1 cellular context compared by ENCODE assay signal in the genomic region with DNA sequence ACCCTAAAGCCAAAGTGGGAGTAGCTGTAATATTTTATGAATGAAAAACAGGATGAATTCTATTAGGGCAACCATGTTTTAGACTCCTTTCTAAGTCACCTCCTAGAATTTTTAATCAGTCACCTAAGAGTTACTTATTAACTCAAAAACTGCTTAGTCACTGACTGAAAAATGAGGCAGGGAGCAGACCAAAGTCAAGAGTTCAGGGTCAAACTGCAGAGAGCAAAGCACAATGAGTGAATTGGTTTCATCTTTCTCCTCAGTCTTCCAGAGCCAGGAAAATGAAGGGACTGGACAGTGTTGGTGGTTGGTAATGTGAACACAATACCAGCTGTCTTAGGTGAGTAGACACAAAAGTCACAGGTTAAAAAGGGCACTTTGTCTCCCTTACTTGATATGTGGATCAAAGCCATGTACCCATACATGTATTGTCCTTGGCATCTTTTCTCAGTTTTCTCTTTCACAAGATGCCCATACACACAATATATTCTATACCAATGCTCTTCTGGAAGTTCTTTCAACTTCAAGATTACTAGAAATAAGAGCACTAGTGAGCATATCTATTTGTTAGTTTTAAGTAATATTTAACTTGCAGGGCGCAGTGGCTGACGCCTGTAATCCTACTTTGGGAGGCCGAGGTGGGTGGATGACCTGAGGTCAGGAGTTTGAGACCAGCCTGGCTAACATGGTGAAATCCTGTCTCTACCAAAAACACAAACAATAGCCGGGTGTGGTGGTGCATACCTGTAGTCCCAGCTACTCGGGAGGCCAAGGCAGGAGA.
TF ChIP-seq lines count a peak whose summit lies in the region.

No MANE protein-coding gene starts in this region.

TF ChIP-seq in HepG2, 621 proteins besides CTCF, POLR2A, EP300 and RAD21 (continued from another document and continues in another):
- TF ChIP-seq, protein P1, sequence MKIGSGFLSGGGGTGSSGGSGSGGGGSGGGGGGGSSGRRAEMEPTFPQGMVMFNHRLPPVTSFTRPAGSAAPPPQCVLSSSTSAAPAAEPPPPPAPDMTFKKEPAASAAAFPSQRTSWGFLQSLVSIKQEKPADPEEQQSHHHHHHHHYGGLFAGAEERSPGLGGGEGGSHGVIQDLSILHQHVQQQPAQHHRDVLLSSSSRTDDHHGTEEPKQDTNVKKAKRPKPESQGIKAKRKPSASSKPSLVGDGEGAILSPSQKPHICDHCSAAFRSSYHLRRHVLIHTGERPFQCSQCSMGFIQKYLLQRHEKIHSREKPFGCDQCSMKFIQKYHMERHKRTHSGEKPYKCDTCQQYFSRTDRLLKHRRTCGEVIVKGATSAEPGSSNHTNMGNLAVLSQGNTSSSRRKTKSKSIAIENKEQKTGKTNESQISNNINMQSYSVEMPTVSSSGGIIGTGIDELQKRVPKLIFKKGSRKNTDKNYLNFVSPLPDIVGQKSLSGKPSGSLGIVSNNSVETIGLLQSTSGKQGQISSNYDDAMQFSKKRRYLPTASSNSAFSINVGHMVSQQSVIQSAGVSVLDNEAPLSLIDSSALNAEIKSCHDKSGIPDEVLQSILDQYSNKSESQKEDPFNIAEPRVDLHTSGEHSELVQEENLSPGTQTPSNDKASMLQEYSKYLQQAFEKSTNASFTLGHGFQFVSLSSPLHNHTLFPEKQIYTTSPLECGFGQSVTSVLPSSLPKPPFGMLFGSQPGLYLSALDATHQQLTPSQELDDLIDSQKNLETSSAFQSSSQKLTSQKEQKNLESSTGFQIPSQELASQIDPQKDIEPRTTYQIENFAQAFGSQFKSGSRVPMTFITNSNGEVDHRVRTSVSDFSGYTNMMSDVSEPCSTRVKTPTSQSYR (CRISPR knock-in tag; IDR thresholded peaks at IDR 0.05; ENCODE audit: borderline replicate concordance): peak; percentile 49; the same call in 1 of the 2 replicates
- TF ChIP-seq ZNF577 (CRISPR knock-in tag; IDR thresholded peaks at IDR 0.05; ENCODE audit: borderline replicate concordance, low read depth) (no peak), ZNF629 (CRISPR knock-in tag; conservative IDR thresholded peaks at IDR 0.05) (peak; percentile 89), DNMT1 (CRISPR knock-in tag; IDR thresholded peaks at IDR 0.05) (no peak), KAT8 (CRISPR knock-in tag; IDR thresholded peaks at IDR 0.05) (0 out of 2 replicates have a peak, but pooled peaks have one; percentile 58), POLR2G (IDR thresholded peaks at IDR 0.05; ENCODE audit: low read depth, low read length) (no peak), SAFB2 (CRISPR knock-in tag; IDR thresholded peaks at IDR 0.05; ENCODE audit: borderline replicate concordance, low read depth) (no peak), ZNF737 (CRISPR knock-in tag; IDR thresholded peaks at IDR 0.05; ENCODE audit: borderline replicate concordance) (no peak), CREB1 (IDR thresholded peaks at IDR 0.05) (0 out of 2 replicates have a peak, but pooled peaks have one; percentile 6), CREB1 (CRISPR knock-in tag; IDR thresholded peaks at IDR 0.05) (peak; percentile 73), TP53 (CRISPR knock-in tag; conservative IDR thresholded peaks at IDR 0.05) (no peak), ZFP82 (CRISPR knock-in tag; IDR thresholded peaks at IDR 0.05; ENCODE audit: borderline replicate concordance) (no peak), HDAC6 (IDR thresholded peaks at IDR 0.05; ENCODE audit: low read depth, low read length) (no peak), TAF15 (IDR thresholded peaks at IDR 0.05; ENCODE audit: low read depth, low read length, poor library complexity, severe bottlenecking) (no peak), TEAD3 (CRISPR knock-in tag; optimal IDR thresholded peaks at IDR 0.05; ENCODE audit: borderline replicate concordance) (peak; percentile 86), ZNF747 (CRISPR knock-in tag; IDR thresholded peaks at IDR 0.05; ENCODE audit: borderline replicate concordance) (no peak), ZNF10 (CRISPR knock-in tag; IDR thresholded peaks at IDR 0.05; ENCODE audit: borderline replicate concordance, low read depth) (no peak), ZNF253 (CRISPR knock-in tag; IDR thresholded peaks at IDR 0.05; ENCODE audit: borderline replicate concordance) (no peak), RFX3 (CRISPR knock-in tag; IDR thresholded peaks at IDR 0.05) (no peak), KAT7 (CRISPR knock-in tag; IDR thresholded peaks at IDR 0.05; ENCODE audit: borderline replicate concordance) (no peak), ZNF703 (CRISPR knock-in tag; IDR thresholded peaks at IDR 0.05; ENCODE audit: borderline replicate concordance) (no peak), ISL2 (CRISPR knock-in tag; IDR thresholded peaks at IDR 0.05) (peak; percentile 87; the same call in 1 of the 2 replicates), MATR3 (CRISPR knock-in tag; IDR thresholded peaks at IDR 0.05) (no peak), ZNF20 (CRISPR knock-in tag; IDR thresholded peaks at IDR 0.05) (no peak)
- TF ChIP-seq, protein P2, sequence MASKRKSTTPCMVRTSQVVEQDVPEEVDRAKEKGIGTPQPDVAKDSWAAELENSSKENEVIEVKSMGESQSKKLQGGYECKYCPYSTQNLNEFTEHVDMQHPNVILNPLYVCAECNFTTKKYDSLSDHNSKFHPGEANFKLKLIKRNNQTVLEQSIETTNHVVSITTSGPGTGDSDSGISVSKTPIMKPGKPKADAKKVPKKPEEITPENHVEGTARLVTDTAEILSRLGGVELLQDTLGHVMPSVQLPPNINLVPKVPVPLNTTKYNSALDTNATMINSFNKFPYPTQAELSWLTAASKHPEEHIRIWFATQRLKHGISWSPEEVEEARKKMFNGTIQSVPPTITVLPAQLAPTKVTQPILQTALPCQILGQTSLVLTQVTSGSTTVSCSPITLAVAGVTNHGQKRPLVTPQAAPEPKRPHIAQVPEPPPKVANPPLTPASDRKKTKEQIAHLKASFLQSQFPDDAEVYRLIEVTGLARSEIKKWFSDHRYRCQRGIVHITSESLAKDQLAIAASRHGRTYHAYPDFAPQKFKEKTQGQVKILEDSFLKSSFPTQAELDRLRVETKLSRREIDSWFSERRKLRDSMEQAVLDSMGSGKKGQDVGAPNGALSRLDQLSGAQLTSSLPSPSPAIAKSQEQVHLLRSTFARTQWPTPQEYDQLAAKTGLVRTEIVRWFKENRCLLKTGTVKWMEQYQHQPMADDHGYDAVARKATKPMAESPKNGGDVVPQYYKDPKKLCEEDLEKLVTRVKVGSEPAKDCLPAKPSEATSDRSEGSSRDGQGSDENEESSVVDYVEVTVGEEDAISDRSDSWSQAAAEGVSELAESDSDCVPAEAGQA (IDR thresholded peaks at IDR 0.05; ENCODE audit: low read depth): no peak
- TF ChIP-seq, protein P2 (CRISPR knock-in tag; IDR thresholded peaks at IDR 0.05; ENCODE audit: borderline replicate concordance): no peak; the same call in 1 of the 2 replicates
- TF ChIP-seq, protein P3, sequence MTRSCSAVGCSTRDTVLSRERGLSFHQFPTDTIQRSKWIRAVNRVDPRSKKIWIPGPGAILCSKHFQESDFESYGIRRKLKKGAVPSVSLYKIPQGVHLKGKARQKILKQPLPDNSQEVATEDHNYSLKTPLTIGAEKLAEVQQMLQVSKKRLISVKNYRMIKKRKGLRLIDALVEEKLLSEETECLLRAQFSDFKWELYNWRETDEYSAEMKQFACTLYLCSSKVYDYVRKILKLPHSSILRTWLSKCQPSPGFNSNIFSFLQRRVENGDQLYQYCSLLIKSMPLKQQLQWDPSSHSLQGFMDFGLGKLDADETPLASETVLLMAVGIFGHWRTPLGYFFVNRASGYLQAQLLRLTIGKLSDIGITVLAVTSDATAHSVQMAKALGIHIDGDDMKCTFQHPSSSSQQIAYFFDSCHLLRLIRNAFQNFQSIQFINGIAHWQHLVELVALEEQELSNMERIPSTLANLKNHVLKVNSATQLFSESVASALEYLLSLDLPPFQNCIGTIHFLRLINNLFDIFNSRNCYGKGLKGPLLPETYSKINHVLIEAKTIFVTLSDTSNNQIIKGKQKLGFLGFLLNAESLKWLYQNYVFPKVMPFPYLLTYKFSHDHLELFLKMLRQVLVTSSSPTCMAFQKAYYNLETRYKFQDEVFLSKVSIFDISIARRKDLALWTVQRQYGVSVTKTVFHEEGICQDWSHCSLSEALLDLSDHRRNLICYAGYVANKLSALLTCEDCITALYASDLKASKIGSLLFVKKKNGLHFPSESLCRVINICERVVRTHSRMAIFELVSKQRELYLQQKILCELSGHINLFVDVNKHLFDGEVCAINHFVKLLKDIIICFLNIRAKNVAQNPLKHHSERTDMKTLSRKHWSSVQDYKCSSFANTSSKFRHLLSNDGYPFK (CRISPR knock-in tag; IDR thresholded peaks at IDR 0.05; ENCODE audit: borderline replicate concordance): no peak
- TF ChIP-seq, protein P4, sequence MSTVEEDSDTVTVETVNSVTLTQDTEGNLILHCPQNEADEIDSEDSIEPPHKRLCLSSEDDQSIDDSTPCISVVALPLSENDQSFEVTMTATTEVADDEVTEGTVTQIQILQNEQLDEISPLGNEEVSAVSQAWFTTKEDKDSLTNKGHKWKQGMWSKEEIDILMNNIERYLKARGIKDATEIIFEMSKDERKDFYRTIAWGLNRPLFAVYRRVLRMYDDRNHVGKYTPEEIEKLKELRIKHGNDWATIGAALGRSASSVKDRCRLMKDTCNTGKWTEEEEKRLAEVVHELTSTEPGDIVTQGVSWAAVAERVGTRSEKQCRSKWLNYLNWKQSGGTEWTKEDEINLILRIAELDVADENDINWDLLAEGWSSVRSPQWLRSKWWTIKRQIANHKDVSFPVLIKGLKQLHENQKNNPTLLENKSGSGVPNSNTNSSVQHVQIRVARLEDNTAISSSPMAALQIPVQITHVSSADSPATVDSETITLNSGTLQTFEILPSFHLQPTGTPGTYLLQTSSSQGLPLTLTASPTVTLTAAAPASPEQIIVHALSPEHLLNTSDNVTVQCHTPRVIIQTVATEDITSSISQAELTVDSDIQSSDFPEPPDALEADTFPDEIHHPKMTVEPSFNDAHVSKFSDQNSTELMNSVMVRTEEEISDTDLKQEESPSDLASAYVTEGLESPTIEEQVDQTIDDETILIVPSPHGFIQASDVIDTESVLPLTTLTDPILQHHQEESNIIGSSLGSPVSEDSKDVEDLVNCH (CRISPR knock-in tag; IDR thresholded peaks at IDR 0.05): no peak
- TF ChIP-seq, protein P5, sequence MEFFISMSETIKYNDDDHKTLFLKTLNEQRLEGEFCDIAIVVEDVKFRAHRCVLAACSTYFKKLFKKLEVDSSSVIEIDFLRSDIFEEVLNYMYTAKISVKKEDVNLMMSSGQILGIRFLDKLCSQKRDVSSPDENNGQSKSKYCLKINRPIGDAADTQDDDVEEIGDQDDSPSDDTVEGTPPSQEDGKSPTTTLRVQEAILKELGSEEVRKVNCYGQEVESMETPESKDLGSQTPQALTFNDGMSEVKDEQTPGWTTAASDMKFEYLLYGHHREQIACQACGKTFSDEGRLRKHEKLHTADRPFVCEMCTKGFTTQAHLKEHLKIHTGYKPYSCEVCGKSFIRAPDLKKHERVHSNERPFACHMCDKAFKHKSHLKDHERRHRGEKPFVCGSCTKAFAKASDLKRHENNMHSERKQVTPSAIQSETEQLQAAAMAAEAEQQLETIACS (CRISPR knock-in tag; IDR thresholded peaks at IDR 0.05): no peak
- TF ChIP-seq, protein P6, sequence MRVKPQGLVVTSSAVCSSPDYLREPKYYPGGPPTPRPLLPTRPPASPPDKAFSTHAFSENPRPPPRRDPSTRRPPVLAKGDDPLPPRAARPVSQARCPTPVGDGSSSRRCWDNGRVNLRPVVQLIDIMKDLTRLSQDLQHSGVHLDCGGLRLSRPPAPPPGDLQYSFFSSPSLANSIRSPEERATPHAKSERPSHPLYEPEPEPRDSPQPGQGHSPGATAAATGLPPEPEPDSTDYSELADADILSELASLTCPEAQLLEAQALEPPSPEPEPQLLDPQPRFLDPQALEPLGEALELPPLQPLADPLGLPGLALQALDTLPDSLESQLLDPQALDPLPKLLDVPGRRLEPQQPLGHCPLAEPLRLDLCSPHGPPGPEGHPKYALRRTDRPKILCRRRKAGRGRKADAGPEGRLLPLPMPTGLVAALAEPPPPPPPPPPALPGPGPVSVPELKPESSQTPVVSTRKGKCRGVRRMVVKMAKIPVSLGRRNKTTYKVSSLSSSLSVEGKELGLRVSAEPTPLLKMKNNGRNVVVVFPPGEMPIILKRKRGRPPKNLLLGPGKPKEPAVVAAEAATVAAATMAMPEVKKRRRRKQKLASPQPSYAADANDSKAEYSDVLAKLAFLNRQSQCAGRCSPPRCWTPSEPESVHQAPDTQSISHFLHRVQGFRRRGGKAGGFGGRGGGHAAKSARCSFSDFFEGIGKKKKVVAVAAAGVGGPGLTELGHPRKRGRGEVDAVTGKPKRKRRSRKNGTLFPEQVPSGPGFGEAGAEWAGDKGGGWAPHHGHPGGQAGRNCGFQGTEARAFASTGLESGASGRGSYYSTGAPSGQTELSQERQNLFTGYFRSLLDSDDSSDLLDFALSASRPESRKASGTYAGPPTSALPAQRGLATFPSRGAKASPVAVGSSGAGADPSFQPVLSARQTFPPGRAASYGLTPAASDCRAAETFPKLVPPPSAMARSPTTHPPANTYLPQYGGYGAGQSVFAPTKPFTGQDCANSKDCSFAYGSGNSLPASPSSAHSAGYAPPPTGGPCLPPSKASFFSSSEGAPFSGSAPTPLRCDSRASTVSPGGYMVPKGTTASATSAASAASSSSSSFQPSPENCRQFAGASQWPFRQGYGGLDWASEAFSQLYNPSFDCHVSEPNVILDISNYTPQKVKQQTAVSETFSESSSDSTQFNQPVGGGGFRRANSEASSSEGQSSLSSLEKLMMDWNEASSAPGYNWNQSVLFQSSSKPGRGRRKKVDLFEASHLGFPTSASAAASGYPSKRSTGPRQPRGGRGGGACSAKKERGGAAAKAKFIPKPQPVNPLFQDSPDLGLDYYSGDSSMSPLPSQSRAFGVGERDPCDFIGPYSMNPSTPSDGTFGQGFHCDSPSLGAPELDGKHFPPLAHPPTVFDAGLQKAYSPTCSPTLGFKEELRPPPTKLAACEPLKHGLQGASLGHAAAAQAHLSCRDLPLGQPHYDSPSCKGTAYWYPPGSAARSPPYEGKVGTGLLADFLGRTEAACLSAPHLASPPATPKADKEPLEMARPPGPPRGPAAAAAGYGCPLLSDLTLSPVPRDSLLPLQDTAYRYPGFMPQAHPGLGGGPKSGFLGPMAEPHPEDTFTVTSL (CRISPR knock-in tag; IDR thresholded peaks at IDR 0.05; ENCODE audit: borderline replicate concordance): peak; percentile 86
- TF ChIP-seq, protein P7, sequence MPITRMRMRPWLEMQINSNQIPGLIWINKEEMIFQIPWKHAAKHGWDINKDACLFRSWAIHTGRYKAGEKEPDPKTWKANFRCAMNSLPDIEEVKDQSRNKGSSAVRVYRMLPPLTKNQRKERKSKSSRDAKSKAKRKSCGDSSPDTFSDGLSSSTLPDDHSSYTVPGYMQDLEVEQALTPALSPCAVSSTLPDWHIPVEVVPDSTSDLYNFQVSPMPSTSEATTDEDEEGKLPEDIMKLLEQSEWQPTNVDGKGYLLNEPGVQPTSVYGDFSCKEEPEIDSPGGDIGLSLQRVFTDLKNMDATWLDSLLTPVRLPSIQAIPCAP (CRISPR knock-in tag; IDR thresholded peaks at IDR 0.05; ENCODE audit: low read depth): no peak
